Comparison of ENCODE assay signal across 8 cellular contexts in the genomic region with DNA sequence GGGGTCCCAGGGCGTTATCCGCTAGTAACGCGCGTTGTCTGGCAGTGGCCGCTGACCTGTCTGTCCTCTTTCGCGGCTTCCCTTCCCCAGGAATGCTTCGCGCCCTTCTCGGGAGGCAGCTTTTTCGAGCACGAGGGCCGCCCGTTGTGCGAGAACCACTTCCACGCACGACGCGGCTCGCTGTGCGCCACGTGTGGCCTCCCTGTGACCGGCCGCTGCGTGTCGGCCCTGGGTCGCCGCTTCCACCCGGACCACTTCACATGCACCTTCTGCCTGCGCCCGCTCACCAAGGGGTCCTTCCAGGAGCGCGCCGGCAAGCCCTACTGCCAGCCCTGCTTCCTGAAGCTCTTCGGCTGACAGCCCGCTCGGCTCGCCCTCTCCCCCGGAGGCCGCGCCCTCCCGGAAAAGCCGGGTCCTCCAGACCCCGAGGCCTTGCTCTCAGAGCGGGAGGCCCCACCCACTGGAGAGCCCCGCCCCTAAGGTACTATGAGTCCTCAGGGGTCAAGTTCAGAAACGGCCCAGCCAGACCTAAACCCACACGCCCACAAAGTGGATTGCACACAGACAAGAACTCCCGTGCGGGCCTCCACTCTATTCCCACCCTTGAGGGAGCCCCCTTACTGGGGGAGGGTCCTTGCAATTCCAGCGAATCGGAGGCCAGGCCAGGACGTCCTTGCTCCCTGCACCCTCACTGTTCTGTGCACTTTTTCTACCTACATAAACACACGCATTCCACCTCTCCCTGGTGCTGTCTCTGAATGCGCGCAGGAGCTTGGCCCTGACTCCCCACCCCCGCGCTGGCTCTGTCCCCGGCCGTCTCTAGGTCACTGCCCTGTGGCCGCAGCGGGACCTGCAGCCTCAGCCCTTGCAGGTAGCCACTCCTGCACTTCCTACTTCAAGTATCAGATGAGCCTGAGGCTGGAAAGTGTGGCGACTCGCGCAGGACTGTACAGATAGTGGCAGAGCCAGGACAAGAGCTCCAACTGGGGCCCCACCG.
A peak's percentile ranks its signal among the peaks of the same experiment; 100 is the strongest.
DNase-seq lines count a peak whose midpoint lies in the region; ATAC-seq and TF ChIP-seq lines count a peak whose summit lies in the region.

No MANE protein-coding gene starts in this region.

- no peaks in the 10 kb centered on the region for H3K36me3 ChIP-seq in DND-41 (ENCODE audit: insufficient read depth, low read length)

- peaks cover 3% of the 10 kb centered on the region for H3K27me3 ChIP-seq in DND-41 (ENCODE audit: insufficient read depth, low read length, poor library complexity)

- ATAC-seq in DND-41 (ENCODE audit: insufficient read depth, low read depth) (peak; percentile 56), HG02642 (IDR thresholded peaks at IDR 0.05; ENCODE audit: poor library complexity, unreplicated experiment) (peak; percentile 26), SK-N-SH treated with all-trans-retinoic acid at 6 μM for 48 hours (no peak)
- ATAC-seq in stimulated activated naive CD8-positive, alpha-beta T cell treated with anti-CD3 and anti-CD28 coated beads, Interleukin-15, Interleukin-2, amounts not matched to agents 100 U/mL and 50 U/mL, for 24 hours: peak; percentile 29

- H3K27ac ChIP-seq in DND-41 (ENCODE audit: low read length): no peak overlapping the region
- peak overlapping the region; percentile 16; the same call in 1 of the 2 replicates for H3K27ac ChIP-seq in VCaP

- no peaks in the 10 kb centered on the region for H3K9me3 ChIP-seq in DND-41 (ENCODE audit: insufficient read depth, low read length, severe bottlenecking)

- H3K4me3 ChIP-seq in DND-41 (ENCODE audit: low read depth in 1 of 2, low read length in 2 of 2) (peak overlapping the region in 1 of 2 experiments; percentile 56; a peak in 2 of 4 replicates), iPS-11a (ENCODE audit: low read depth, low read length) (peak overlapping the region; percentile 51)

- peak overlapping the region; percentile 68 for H2AFZ ChIP-seq in DND-41 (ENCODE audit: low read depth, low read length)

- TF ChIP-seq CTCF in DND-41 (IDR thresholded peaks at IDR 0.05; ENCODE audit: borderline replicate concordance, extremely low read depth, low read length, poor library complexity, severe bottlenecking) (no peak), VCaP (conservative IDR thresholded peaks at IDR 0.05) (peak; percentile 54)

- H3K4me2 ChIP-seq in DND-41 (ENCODE audit: insufficient read depth, low read length): peak overlapping the region; percentile 77

- H3K4me1 ChIP-seq in DND-41 (ENCODE audit: insufficient read depth, low read length): peaks cover 18% of the 10 kb centered on the region

- peak overlapping the region; percentile 45; the same call in 1 of the 2 replicates for H3K9ac ChIP-seq in DND-41 (ENCODE audit: low read depth, low read length)

- no peaks in the 10 kb centered on the region for H4K20me1 ChIP-seq in DND-41 (ENCODE audit: insufficient read depth, low read length)

- no peaks in the 10 kb centered on the region for H3K79me2 ChIP-seq in DND-41 (ENCODE audit: insufficient read depth, low read length)

- DNase-seq in DND-41: peak; percentile 67
- DNase-seq in stimulated activated naive CD8-positive, alpha-beta T cell treated with anti-CD3 and anti-CD28 coated beads, Interleukin-15, Interleukin-2, amounts not matched to agents 100 U/mL and 50 U/mL, for 24 hours: peak; percentile 66
- no peak for DNase-seq in NCI-H2196 treated with DMSO at 0.1 percent for 48 hours (lab: John Stamatoyannopoulos, UW; ENCODE audit: unreplicated experiment)
- no peak for DNase-seq in central memory CD4-positive, alpha-beta T cell

TF ChIP-seq in SK-N-SH treated with all-trans-retinoic acid at 6 μM for 48 hours, 23 proteins besides CTCF, POLR2A, EP300 and RAD21:
- TF ChIP-seq ZNF8 (CRISPR knock-in tag; IDR thresholded peaks at IDR 0.05) (no peak), SNAI2 (CRISPR knock-in tag; IDR thresholded peaks at IDR 0.05) (no peak), BACH2 (CRISPR knock-in tag; IDR thresholded peaks at IDR 0.05; ENCODE audit: borderline replicate concordance) (no peak), PPARA (CRISPR knock-in tag; IDR thresholded peaks at IDR 0.05; ENCODE audit: borderline replicate concordance) (no peak), CSDC2 (CRISPR knock-in tag; IDR thresholded peaks at IDR 0.05) (no peak), ARNTL (CRISPR knock-in tag; IDR thresholded peaks at IDR 0.05; ENCODE audit: borderline replicate concordance, low read depth) (no peak), ESRRG (CRISPR knock-in tag; IDR thresholded peaks at IDR 0.05) (no peak), ZC3H10 (CRISPR knock-in tag; IDR thresholded peaks at IDR 0.05) (no peak), ZNF70 (CRISPR knock-in tag; IDR thresholded peaks at IDR 0.05) (no peak), POU6F1 (CRISPR knock-in tag; IDR thresholded peaks at IDR 0.05; ENCODE audit: borderline replicate concordance, low read depth) (no peak), ZFP30 (CRISPR knock-in tag; IDR thresholded peaks at IDR 0.05) (no peak)
- TF ChIP-seq, protein P1, sequence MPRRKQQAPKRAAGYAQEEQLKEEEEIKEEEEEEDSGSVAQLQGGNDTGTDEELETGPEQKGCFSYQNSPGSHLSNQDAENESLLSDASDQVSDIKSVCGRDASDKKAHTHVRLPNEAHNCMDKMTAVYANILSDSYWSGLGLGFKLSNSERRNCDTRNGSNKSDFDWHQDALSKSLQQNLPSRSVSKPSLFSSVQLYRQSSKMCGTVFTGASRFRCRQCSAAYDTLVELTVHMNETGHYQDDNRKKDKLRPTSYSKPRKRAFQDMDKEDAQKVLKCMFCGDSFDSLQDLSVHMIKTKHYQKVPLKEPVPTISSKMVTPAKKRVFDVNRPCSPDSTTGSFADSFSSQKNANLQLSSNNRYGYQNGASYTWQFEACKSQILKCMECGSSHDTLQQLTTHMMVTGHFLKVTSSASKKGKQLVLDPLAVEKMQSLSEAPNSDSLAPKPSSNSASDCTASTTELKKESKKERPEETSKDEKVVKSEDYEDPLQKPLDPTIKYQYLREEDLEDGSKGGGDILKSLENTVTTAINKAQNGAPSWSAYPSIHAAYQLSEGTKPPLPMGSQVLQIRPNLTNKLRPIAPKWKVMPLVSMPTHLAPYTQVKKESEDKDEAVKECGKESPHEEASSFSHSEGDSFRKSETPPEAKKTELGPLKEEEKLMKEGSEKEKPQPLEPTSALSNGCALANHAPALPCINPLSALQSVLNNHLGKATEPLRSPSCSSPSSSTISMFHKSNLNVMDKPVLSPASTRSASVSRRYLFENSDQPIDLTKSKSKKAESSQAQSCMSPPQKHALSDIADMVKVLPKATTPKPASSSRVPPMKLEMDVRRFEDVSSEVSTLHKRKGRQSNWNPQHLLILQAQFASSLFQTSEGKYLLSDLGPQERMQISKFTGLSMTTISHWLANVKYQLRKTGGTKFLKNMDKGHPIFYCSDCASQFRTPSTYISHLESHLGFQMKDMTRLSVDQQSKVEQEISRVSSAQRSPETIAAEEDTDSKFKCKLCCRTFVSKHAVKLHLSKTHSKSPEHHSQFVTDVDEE (CRISPR knock-in tag; IDR thresholded peaks at IDR 0.05): no peak

Comparison
In these comparisons a context has a peak if more than half of its experiments do, and no peak if none do; other contexts are left out.
1. DNase-seq: peak in DND-41 (single experiment) and stimulated activated naive CD8-positive, alpha-beta T cell treated with anti-CD3 and anti-CD28 coated beads, Interleukin-15, Interleukin-2, amounts not matched to agents 100 U/mL and 50 U/mL, for 24 hours (single experiment); none in NCI-H2196 treated with DMSO at 0.1 percent for 48 hours (single experiment) and central memory CD4-positive, alpha-beta T cell (single experiment).